Comparison of ENCODE assay signal across 8 cellular contexts in genomic region chr22:36853407-36854099, GRCh38. TPM values are rescaled to one million over a fixed set of nuclear protein-coding genes. Genes with fewer than 3 reads are reported as not detected.
A peak's percentile ranks its signal among the peaks of the same experiment; 100 is the strongest.
DNase-seq lines count a peak whose midpoint lies in the region; ATAC-seq lines count a peak whose summit lies in the region.

No MANE protein-coding gene starts in this region.

- peaks cover 24% of the 10 kb centered on the region for H3K4me1 Mint-ChIP-seq in activated CD4-positive, alpha-beta T cell treated with anti-CD3 and anti-CD28 coated beads, Interleukin-2, amount 10 ng/mL, durations not matched to agents 7 days and 5 days

- no peaks in the 10 kb centered on the region for H3K9me3 Mint-ChIP-seq in activated CD4-positive, alpha-beta T cell treated with anti-CD3 and anti-CD28 coated beads, Interleukin-2, amount 10 ng/mL, durations not matched to agents 7 days and 5 days

- ATAC-seq in GM18868 (IDR thresholded peaks at IDR 0.05; ENCODE audit: unreplicated experiment), result no peak

- H3K4me3 Mint-ChIP-seq in activated CD4-positive, alpha-beta T cell treated with anti-CD3 and anti-CD28 coated beads, Interleukin-2, amount 10 ng/mL, durations not matched to agents 7 days and 5 days, result peak overlapping the region; percentile 50

- H3K36me3 Mint-ChIP-seq in activated CD4-positive, alpha-beta T cell treated with anti-CD3 and anti-CD28 coated beads, Interleukin-2, amount 10 ng/mL, durations not matched to agents 7 days and 5 days (ENCODE audit: low read depth), result peaks cover 3% of the 10 kb centered on the region

- peak overlapping the region; percentile 91 for H3K27ac Mint-ChIP-seq in activated CD4-positive, alpha-beta T cell treated with anti-CD3 and anti-CD28 coated beads, Interleukin-2, amount 10 ng/mL, durations not matched to agents 7 days and 5 days

- H3K27me3 Mint-ChIP-seq in activated CD4-positive, alpha-beta T cell treated with anti-CD3 and anti-CD28 coated beads, Interleukin-2, amount 10 ng/mL, durations not matched to agents 7 days and 5 days, result peaks cover 10% of the 10 kb centered on the region

- POLR2A ChIA-PET in activated CD4-positive, alpha-beta T cell treated with anti-CD3 and anti-CD28 coated beads, Interleukin-2, amount 10 ng/mL, durations not matched to agents 7 days and 5 days (lab: Charles Lee), result interaction anchor here (0.6 kb wide), 1 partner anchor 122 kb away, joined by 3 read pairs; no protein-coding TSS in a partner anchor

- DNase-seq in NCI-H2196 (lab: John Stamatoyannopoulos, UW; ENCODE audit: unreplicated experiment) (peak; percentile 3), NCI-H2196 treated with DMSO at 0.1 percent for 48 hours (lab: John Stamatoyannopoulos, UW; ENCODE audit: unreplicated experiment) (no peak), NCI-H1930 (lab: John Stamatoyannopoulos, UW) (peak; percentile 56 to 57), ecto neural progenitor cell (ENCODE audit: low spot score) (peak; percentile 87), mucosa of gallbladder (ENCODE audit: low spot score) (peak; percentile 52)
- peak; percentile 91 for DNase-seq in activated CD4-positive, alpha-beta T cell treated with anti-CD3 and anti-CD28 coated beads, Interleukin-2, amount 10 ng/mL, durations not matched to agents 7 days and 5 days
- DNase-seq in stimulated activated CD8-positive, alpha-beta memory T cell treated with anti-CD3 and anti-CD28 coated beads, Interleukin-7, amount 100 ng/mL, for 48 hours (ENCODE audit: extremely low read depth in 1 of 2, low read depth in 1 of 2), result peak; percentile 73 to 88

- CTCF ChIA-PET in activated CD4-positive, alpha-beta T cell treated with anti-CD3 and anti-CD28 coated beads, Interleukin-2, amount 10 ng/mL, durations not matched to agents 7 days and 5 days (lab: Charles Lee), result interaction anchor here (0.6 to 2.7 kb wide), 17 partner anchors 8 to 165 kb away, joined by 3 to 17 read pairs (median 6); partner anchors contain the start of gene IFT27

RNA-seq across cellular contexts. Expression of gene NCF4, which starts 7.3 kb away (rescaled TPM):
- total RNA-seq in activated CD4-positive, alpha-beta T cell treated with anti-CD3 and anti-CD28 coated beads, Interleukin-2, amount 10 ng/mL, durations not matched to agents 7 days and 5 days, result 10 to 100 TPM; 22.7 to 23.3 TPM
- 11.3 TPM for total RNA-seq in mucosa of gallbladder

RNA-seq across cellular contexts. Expression of gene PVALB, which starts 36.7 kb away (rescaled TPM):
- not detected for total RNA-seq in activated CD4-positive, alpha-beta T cell treated with anti-CD3 and anti-CD28 coated beads, Interleukin-2, amount 10 ng/mL, durations not matched to agents 7 days and 5 days
- not detected for total RNA-seq in mucosa of gallbladder

RNA-seq across cellular contexts. Expression of gene CSF2RB, which starts 59.9 kb away (rescaled TPM):
- under 1 TPM; 0.58 to 0.67 TPM for total RNA-seq in activated CD4-positive, alpha-beta T cell treated with anti-CD3 and anti-CD28 coated beads, Interleukin-2, amount 10 ng/mL, durations not matched to agents 7 days and 5 days
- total RNA-seq in mucosa of gallbladder, result 5.8 TPM
